In the genomic region with DNA sequence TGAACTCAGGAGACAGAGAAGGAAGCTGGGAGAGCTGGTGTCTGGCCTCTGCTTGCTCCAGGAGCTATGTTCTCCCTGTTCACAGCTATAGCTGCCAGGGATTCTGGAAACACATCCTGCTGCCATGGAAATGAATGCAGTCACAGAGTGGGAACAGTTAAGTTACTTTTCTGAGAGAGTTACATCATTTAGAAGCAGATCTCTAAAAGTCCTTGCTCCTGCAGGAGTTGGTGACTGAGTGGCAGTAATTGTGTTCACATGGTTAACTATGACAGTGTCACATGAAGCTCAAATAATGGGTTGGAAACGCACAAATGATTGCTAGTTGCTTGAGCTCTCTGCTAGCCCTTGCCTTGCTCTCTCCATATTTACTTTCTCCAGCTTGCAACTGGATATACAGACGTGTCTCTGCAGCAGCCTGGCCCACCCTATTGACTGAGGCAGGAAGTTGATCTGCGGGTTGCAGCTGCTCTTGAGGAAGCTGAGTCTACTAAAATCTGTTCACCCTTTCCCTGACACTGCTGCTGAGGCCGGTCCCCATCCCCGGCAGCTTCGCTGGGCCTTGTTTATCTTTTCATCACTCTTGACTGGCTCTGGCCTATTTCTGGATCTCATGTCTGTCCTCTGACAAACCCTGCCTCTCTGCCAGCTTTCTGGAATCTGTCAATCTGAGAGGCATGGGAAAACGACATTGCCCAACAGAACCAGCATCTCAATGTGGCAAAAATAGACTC, we compare ENCODE assay signal across 1 cellular context.
TF ChIP-seq lines count a peak whose summit lies in the region.

No MANE protein-coding gene starts in this region.

TF ChIP-seq in HepG2, 621 proteins besides CTCF, POLR2A, EP300 and RAD21:
- TF ChIP-seq MTF2 (CRISPR knock-in tag; IDR thresholded peaks at IDR 0.05; ENCODE audit: borderline replicate concordance) (no peak), SIN3A (IDR thresholded peaks at IDR 0.05; ENCODE audit: borderline replicate concordance, low read depth, low read length) (no peak), CEBPG (CRISPR knock-in tag; IDR thresholded peaks at IDR 0.05) (no peak), FOXO1 (CRISPR knock-in tag; IDR thresholded peaks at IDR 0.05) (no peak), GFI1 (CRISPR knock-in tag; IDR thresholded peaks at IDR 0.05; ENCODE audit: borderline replicate concordance) (no peak), FOXJ3 (CRISPR knock-in tag; IDR thresholded peaks at IDR 0.05; ENCODE audit: borderline replicate concordance) (no peak), IRF2 (CRISPR knock-in tag; IDR thresholded peaks at IDR 0.05) (no peak), MYPOP (CRISPR knock-in tag; IDR thresholded peaks at IDR 0.05) (no peak), IKZF1 (IDR thresholded peaks at IDR 0.05) (no peak), NCOA2 (CRISPR knock-in tag; IDR thresholded peaks at IDR 0.05) (no peak), DPF2 (CRISPR knock-in tag; IDR thresholded peaks at IDR 0.05; ENCODE audit: borderline replicate concordance, low read depth) (no peak), POLR2G (IDR thresholded peaks at IDR 0.05; ENCODE audit: low read depth, low read length) (no peak)
